Comparison of ENCODE assay signal across 8 cellular contexts in genomic region chrX:129842510-129843208, GRCh38. TPM values are rescaled to one million over a fixed set of nuclear protein-coding genes. Genes with fewer than 3 reads are reported as not detected.
A peak's percentile ranks its signal among the peaks of the same experiment; 100 is the strongest.
DNase-seq lines count a peak whose midpoint lies in the region; ATAC-seq, FAIRE-seq and TF ChIP-seq lines count a peak whose summit lies in the region.

No MANE protein-coding gene starts in this region.

- FAIRE-seq in HTR-8/SVneo (lab: Jason Lieb, UNC): no peak

- H3K9me3 Mint-ChIP-seq in activated T-cell treated with anti-CD3 and anti-CD28 coated beads, Interleukin-2, amount 50 U/mL, for 72 hours: no peaks in the 10 kb centered on the region

- H3K27ac Mint-ChIP-seq in activated T-cell treated with anti-CD3 and anti-CD28 coated beads, Interleukin-2, amount 50 U/mL, for 72 hours: no peak overlapping the region

- no peaks in the 10 kb centered on the region for H3K36me3 Mint-ChIP-seq in activated T-cell treated with anti-CD3 and anti-CD28 coated beads, Interleukin-2, amount 50 U/mL, for 72 hours (ENCODE audit: insufficient read depth in 2 of 2)

- H3K27me3 Mint-ChIP-seq in activated T-cell treated with anti-CD3 and anti-CD28 coated beads, Interleukin-2, amount 50 U/mL, for 72 hours (ENCODE audit: low read depth): peaks cover 30% of the 10 kb centered on the region

- 8% methylated on average over 17 of the region's 17 CpGs for WGBS in right cardiac atrium

- CTCF ChIA-PET in AG04450 (lab: Charles Lee) (no interaction called here), HEK293 (lab: Yijun Ruan, JAX) (no interaction called here)

- H3K4me3 ChIP-seq in AG04450 (ENCODE audit: low read depth, low read length) (peak overlapping the region; percentile 70), HEK293 (ENCODE audit: low read depth, low read length) (peak overlapping the region; percentile 51), right cardiac atrium (ENCODE audit: low read length) (peak overlapping the region; percentile 68)

- intact Hi-C loops in right cardiac atrium (cut with DNase I): loop anchor here in 1 of 4 donors (10.0 kb wide), 1 partner anchor 238 kb away; no protein-coding TSS in a partner anchor

- no peak for ATAC-seq in activated T-cell treated with anti-CD3 and anti-CD28 coated beads, Interleukin-2, amount 50 U/mL, for 72 hours (replicated peaks in 1 of 2)
- ATAC-seq in right cardiac atrium (peak; percentile 4 to 33), GM19467 (IDR thresholded peaks at IDR 0.05; ENCODE audit: unreplicated experiment) (no peak)

- H3K27me3 ChIP-seq in AG04450 (ENCODE audit: control insufficient read depth, insufficient read depth, low read length) (no peaks in the 10 kb centered on the region), right cardiac atrium (ENCODE audit: control insufficient read depth, insufficient read depth) (no peaks in the 10 kb centered on the region)

- peaks cover 29% of the 10 kb centered on the region for H3K4me1 Mint-ChIP-seq in activated T-cell treated with anti-CD3 and anti-CD28 coated beads, Interleukin-2, amount 50 U/mL, for 72 hours (ENCODE audit: low read depth)

- TF ChIP-seq CTCF in AG04450 (IDR thresholded peaks at IDR 0.05; ENCODE audit: low read depth, low read length): no peak
- TF ChIP-seq CTCF in HEK293 (tag by site-specific recombination; IDR thresholded peaks at IDR 0.05): no peak

- peaks cover 0 to 24% of the 10 kb centered on the region in 2 experiments for H3K36me3 ChIP-seq in HEK293 (ENCODE audit: control insufficient read depth in 2 of 2, insufficient read depth in 1 of 2, low read length in 2 of 2)

- H3K4me1 ChIP-seq in HEK293 (ENCODE audit: control insufficient read depth, insufficient read depth, low read length): no peaks in the 10 kb centered on the region
- no peaks in the 10 kb centered on the region for H3K4me1 ChIP-seq in right cardiac atrium (ENCODE audit: control insufficient read depth, insufficient read depth, low read length)

- peak overlapping the region; percentile 86 to 92 for H3K4me3 Mint-ChIP-seq in activated T-cell treated with anti-CD3 and anti-CD28 coated beads, Interleukin-2, amount 50 U/mL, for 72 hours

- H3K9me3 ChIP-seq in AG04450 (ENCODE audit: control insufficient read depth, insufficient read depth, low read length) (peaks cover 2% of the 10 kb centered on the region; the same call in 1 of the 2 replicates), HEK293 (ENCODE audit: control insufficient read depth, insufficient read depth, low read depth, low read length) (no peaks in the 10 kb centered on the region), right cardiac atrium (ENCODE audit: control insufficient read depth, low read length) (no peaks in the 10 kb centered on the region)

- POLR2A ChIA-PET in AG04450 (lab: Yijun Ruan, JAX) (no interaction called here), HEK293 (lab: Yijun Ruan, JAX) (no interaction called here)

- H3K27ac ChIP-seq in AG04450 (ENCODE audit: low read depth, low read length): peak overlapping the region; percentile 39
- H3K27ac ChIP-seq in HEK293 (ENCODE audit: extremely low read depth, low read depth, low read length): peak overlapping the region; percentile 49; the same call in 1 of the 2 replicates
- H3K27ac ChIP-seq in right cardiac atrium (ENCODE audit: low read length): peak overlapping the region; percentile 88

- no peak for DNase-seq in AG04450 (ENCODE audit: low read depth, low spot score)
- DNase-seq in activated T-cell treated with anti-CD3 and anti-CD28 coated beads, Interleukin-2, amount 50 U/mL, for 72 hours: peak in 1 of 2 donors; percentile 8
- DNase-seq in right cardiac atrium: peak; percentile 18 to 57 (median 55)
- peak; percentile 35 for DNase-seq in retina
- DNase-seq in HTR-8/SVneo (ENCODE audit: insufficient read length, low spot score): no peak
- no peak for DNase-seq in UCSD-AML1 (lab: John Stamatoyannopoulos, UW; ENCODE audit: unreplicated experiment)

TF ChIP-seq in HEK293, 187 proteins besides CTCF, POLR2A, EP300 and RAD21 (continues in another document):
- TF ChIP-seq ZNF366 (tag by site-specific recombination; conservative IDR thresholded peaks at IDR 0.05) (peak; percentile 30; the same call in 1 of the 2 replicates), ZBTB17 (tag by site-specific recombination; IDR thresholded peaks at IDR 0.05) (peak; percentile 35; the same call in 1 of the 2 replicates), ZFP37 (tag by site-specific recombination; IDR thresholded peaks at IDR 0.05) (no peak), ZNF600 (tag by site-specific recombination; IDR thresholded peaks at IDR 0.05) (peak; percentile 38; the same call in 1 of the 2 replicates), ZEB2 (tag by site-specific recombination; IDR thresholded peaks at IDR 0.05) (0 out of 2 replicates have a peak, but pooled peaks have one; percentile 19), ZBTB7A (tag by site-specific recombination; IDR thresholded peaks at IDR 0.05; ENCODE audit: low read depth) (0 out of 2 replicates have a peak, but pooled peaks have one; percentile 16), PRDM1 (tag by site-specific recombination; IDR thresholded peaks at IDR 0.05) (peak; percentile 18; the same call in 1 of the 2 replicates), ZIC2 (tag by site-specific recombination; IDR thresholded peaks at IDR 0.05) (0 out of 2 replicates have a peak, but pooled peaks have one; percentile 5), ZBTB20 (tag by site-specific recombination; IDR thresholded peaks at IDR 0.05) (0 out of 2 replicates have a peak, but pooled peaks have one; percentile 16), KLF8 (tag by site-specific recombination; IDR thresholded peaks at IDR 0.05) (no peak), GFI1B (tag by site-specific recombination; IDR thresholded peaks at IDR 0.05) (peak; percentile 68; the same call in 1 of the 2 replicates), ZNF341 (tag by site-specific recombination; IDR thresholded peaks at IDR 0.05; ENCODE audit: low read depth) (peak; percentile 49; the same call in 1 of the 2 replicates), ZBTB11 (tag by site-specific recombination; conservative IDR thresholded peaks at IDR 0.05; ENCODE audit: low read depth) (no peak), ZNF248 (tag by site-specific recombination; IDR thresholded peaks at IDR 0.05) (no peak)
- TF ChIP-seq, protein P1, sequence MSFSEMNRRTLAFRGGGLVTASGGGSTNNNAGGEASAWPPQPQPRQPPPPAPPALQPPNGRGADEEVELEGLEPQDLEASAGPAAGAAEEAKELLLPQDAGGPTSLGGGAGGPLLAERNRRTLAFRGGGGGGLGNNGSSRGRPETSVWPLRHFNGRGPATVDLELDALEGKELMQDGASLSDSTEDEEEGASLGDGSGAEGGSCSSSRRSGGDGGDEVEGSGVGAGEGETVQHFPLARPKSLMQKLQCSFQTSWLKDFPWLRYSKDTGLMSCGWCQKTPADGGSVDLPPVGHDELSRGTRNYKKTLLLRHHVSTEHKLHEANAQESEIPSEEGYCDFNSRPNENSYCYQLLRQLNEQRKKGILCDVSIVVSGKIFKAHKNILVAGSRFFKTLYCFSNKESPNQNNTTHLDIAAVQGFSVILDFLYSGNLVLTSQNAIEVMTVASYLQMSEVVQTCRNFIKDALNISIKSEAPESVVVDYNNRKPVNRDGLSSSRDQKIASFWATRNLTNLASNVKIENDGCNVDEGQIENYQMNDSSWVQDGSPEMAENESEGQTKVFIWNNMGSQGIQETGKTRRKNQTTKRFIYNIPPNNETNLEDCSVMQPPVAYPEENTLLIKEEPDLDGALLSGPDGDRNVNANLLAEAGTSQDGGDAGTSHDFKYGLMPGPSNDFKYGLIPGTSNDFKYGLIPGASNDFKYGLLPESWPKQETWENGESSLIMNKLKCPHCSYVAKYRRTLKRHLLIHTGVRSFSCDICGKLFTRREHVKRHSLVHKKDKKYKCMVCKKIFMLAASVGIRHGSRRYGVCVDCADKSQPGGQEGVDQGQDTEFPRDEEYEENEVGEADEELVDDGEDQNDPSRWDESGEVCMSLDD (tag by site-specific recombination; IDR thresholded peaks at IDR 0.05): no peak

RNA-seq across cellular contexts. Expression of gene ZDHHC9, which starts 1.0 kb away (rescaled TPM):
- polyA plus RNA-seq in AG04450 (2011; rRNA removed) (40.9 and 46.0 TPM in 2 replicates), right cardiac atrium (6.3 TPM)
- 38.8 and 42.0 TPM in 2 replicates for polyA minus RNA-seq in AG04450 (2011; rRNA and poly(A)+ RNA removed)
- total RNA-seq in activated T-cell treated with anti-CD3 and anti-CD28 coated beads, Interleukin-2, amount 50 U/mL, for 72 hours: 10 to 100 TPM; 12.6 to 12.8 TPM
- total RNA-seq in right cardiac atrium: 10 to 100 TPM in 3 of 4 donors, 1 to 10 TPM in 1; 9.3 to 16.7 (median 11.3) TPM

Comparison
In these comparisons a context has a peak if more than half of its experiments do, and no peak if none do; other contexts are left out.
1. DNase-seq: peak in right cardiac atrium (3 of 3) and retina (single experiment); none in AG04450 (single experiment), HTR-8/SVneo (single experiment) and UCSD-AML1 (single experiment).
2. ATAC-seq: peak in right cardiac atrium (2 of 2); none in activated T-cell treated with anti-CD3 and anti-CD28 coated beads, Interleukin-2, amount 50 U/mL, for 72 hours (0 of 2) and GM19467 (single experiment).
3. Peak in every context shown above with its lines, with median percentiles within 50 percentile points of each other: H3K27ac ChIP-seq and H3K4me3 ChIP-seq.